ENCODE assay signal across 20 cellular contexts in genomic region chr3:119211803-119212202, GRCh38. TPM values are rescaled to one million over a fixed set of nuclear protein-coding genes. Genes with fewer than 3 reads are reported as not detected.
"Had no signal": no experiment of that assay in that cellular context is flagged by ENCODE, and none has a peak within 500 bp of the region (broad histone marks: within the 10 kb centered on the region; RNA-seq: fewer than 3 reads in every experiment).

No MANE protein-coding gene starts in this region.

- H3K27ac Mint-ChIP-seq: mesothelial cell of epicardium; stimulated activated memory B cell treated with anti-CD40 and anti-IgM and Interleukin-4, amounts not matched to agents 10 μg/mL and 1 μg/mL and 100 μg/mL, for 72 hours had no signal

- H3K27ac ChIP-seq: adrenal gland, foreskin keratinocyte, neutrophil had no signal

- ATAC-seq: foreskin keratinocyte; stimulated activated memory B cell treated with anti-CD40 and anti-IgM and Interleukin-4, amounts not matched to agents 10 μg/mL and 1 μg/mL and 100 μg/mL, for 72 hours; T-cell had no signal

- H3K27me3 Mint-ChIP-seq: stimulated activated memory B cell treated with anti-CD40 and anti-IgM and Interleukin-4, amounts not matched to agents 10 μg/mL and 1 μg/mL and 100 μg/mL, for 72 hours; T-cell had no signal

- H3K4me1 Mint-ChIP-seq: mesothelial cell of epicardium; stimulated activated memory B cell treated with anti-CD40 and anti-IgM and Interleukin-4, amounts not matched to agents 10 μg/mL and 1 μg/mL and 100 μg/mL, for 72 hours had no signal

- H3K27me3 ChIP-seq: adrenal gland, foreskin keratinocyte, neutrophil had no signal

- H3K4me1 ChIP-seq: adrenal gland, foreskin keratinocyte had no signal

- H3K4me3 Mint-ChIP-seq: immature natural killer cell; mesothelial cell of epicardium; stimulated activated memory B cell treated with anti-CD40 and anti-IgM and Interleukin-4, amounts not matched to agents 10 μg/mL and 1 μg/mL and 100 μg/mL, for 72 hours; T-cell had no signal

- H3K9me3 Mint-ChIP-seq: immature natural killer cell; mesothelial cell of epicardium; stimulated activated memory B cell treated with anti-CD40 and anti-IgM and Interleukin-4, amounts not matched to agents 10 μg/mL and 1 μg/mL and 100 μg/mL, for 72 hours; T-cell had no signal

- H3K4me3 ChIP-seq: adrenal gland had no signal

- H3K9me3 ChIP-seq: adrenal gland, neutrophil had no signal

- DNase-seq: activated CD4-positive, alpha-beta T cell treated with anti-CD3 and anti-CD28 coated beads, Interleukin-2, amount 50 U/mL, for 4 hours; activated CD4-positive, CD25-positive, alpha-beta regulatory T cell treated with anti-CD3 and anti-CD28 coated beads, Interleukin-2, amount 50 U/mL, for 72 hours; activated naive CD4-positive, alpha-beta T cell treated with anti-CD3 and anti-CD28 coated beads, Interleukin-2, amount 50 U/mL, for 16 hours; adrenal gland; central memory CD4-positive, alpha-beta T cell; cortex of kidney; effector CD4-positive, alpha-beta T cell; foreskin keratinocyte; glutamatergic neuron; immature natural killer cell; retina; stimulated activated CD4-positive, alpha-beta T cell treated with anti-CD3 and anti-CD28 coated beads, Interleukin-2, amount 100 ng/mL, for 48 hours; T-cell; T-helper 9 cell had no signal

RNA-seq across cellular contexts. Expression of gene UPK1B, which starts 38.4 kb away (rescaled TPM):
- total RNA-seq: adrenal gland, endothelial cell of umbilical vein, myocyte, skeletal muscle tissue, T-cell had no signal
